1 cellular context compared by ENCODE assay signal in the genomic region with DNA sequence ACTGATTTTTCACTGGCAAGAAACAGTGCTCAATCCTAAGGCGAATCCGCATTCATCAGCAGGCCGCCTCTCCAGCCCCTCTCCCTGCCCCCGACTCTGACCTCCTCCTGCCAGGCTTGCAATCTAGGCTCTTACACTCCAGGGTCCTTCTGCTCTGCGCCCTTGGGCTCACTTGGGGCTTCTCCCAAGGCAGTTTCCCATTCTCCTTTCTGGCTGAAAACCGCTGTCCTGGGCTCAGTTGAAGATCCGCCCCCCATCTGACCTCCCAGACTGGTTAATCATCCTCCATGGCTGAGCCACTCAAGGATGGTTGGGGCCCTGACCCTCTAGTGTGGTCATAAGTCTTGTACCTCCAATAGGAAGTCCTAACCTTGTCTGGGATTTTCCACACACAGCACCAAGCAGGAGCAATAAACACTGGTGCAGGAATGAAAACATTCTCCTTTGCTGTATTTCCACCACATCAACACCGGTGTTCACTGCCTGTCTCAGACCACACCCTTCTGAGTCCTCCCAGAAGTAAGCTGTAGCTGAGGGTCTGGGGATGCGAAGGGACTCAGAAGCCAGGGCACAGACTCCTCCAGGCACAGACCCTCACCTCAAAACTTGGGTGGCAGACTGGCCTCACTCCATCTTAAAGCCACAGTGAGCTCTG.
TF ChIP-seq lines count a peak whose summit lies in the region.

No MANE protein-coding gene starts in this region.

TF ChIP-seq in liver, 16 proteins besides CTCF, POLR2A, EP300 and RAD21 (continued from another document):
- TF ChIP-seq, protein P1, sequence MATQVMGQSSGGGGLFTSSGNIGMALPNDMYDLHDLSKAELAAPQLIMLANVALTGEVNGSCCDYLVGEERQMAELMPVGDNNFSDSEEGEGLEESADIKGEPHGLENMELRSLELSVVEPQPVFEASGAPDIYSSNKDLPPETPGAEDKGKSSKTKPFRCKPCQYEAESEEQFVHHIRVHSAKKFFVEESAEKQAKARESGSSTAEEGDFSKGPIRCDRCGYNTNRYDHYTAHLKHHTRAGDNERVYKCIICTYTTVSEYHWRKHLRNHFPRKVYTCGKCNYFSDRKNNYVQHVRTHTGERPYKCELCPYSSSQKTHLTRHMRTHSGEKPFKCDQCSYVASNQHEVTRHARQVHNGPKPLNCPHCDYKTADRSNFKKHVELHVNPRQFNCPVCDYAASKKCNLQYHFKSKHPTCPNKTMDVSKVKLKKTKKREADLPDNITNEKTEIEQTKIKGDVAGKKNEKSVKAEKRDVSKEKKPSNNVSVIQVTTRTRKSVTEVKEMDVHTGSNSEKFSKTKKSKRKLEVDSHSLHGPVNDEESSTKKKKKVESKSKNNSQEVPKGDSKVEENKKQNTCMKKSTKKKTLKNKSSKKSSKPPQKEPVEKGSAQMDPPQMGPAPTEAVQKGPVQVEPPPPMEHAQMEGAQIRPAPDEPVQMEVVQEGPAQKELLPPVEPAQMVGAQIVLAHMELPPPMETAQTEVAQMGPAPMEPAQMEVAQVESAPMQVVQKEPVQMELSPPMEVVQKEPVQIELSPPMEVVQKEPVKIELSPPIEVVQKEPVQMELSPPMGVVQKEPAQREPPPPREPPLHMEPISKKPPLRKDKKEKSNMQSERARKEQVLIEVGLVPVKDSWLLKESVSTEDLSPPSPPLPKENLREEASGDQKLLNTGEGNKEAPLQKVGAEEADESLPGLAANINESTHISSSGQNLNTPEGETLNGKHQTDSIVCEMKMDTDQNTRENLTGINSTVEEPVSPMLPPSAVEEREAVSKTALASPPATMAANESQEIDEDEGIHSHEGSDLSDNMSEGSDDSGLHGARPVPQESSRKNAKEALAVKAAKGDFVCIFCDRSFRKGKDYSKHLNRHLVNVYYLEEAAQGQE (IDR thresholded peaks at IDR 0.05) = no peak
- TF ChIP-seq, protein P2, sequence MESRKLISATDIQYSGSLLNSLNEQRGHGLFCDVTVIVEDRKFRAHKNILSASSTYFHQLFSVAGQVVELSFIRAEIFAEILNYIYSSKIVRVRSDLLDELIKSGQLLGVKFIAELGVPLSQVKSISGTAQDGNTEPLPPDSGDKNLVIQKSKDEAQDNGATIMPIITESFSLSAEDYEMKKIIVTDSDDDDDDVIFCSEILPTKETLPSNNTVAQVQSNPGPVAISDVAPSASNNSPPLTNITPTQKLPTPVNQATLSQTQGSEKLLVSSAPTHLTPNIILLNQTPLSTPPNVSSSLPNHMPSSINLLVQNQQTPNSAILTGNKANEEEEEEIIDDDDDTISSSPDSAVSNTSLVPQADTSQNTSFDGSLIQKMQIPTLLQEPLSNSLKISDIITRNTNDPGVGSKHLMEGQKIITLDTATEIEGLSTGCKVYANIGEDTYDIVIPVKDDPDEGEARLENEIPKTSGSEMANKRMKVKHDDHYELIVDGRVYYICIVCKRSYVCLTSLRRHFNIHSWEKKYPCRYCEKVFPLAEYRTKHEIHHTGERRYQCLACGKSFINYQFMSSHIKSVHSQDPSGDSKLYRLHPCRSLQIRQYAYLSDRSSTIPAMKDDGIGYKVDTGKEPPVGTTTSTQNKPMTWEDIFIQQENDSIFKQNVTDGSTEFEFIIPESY (IDR thresholded peaks at IDR 0.05) = no peak
- TF ChIP-seq HNF4G (IDR thresholded peaks at IDR 0.05) = no peak
- TF ChIP-seq, protein P3, sequence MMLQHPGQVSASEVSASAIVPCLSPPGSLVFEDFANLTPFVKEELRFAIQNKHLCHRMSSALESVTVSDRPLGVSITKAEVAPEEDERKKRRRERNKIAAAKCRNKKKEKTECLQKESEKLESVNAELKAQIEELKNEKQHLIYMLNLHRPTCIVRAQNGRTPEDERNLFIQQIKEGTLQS (IDR thresholded peaks at IDR 0.05) = no peak
- TF ChIP-seq RXRA (IDR thresholded peaks at IDR 0.05) = no peak
- no peak for TF ChIP-seq YY1 (IDR thresholded peaks at IDR 0.05)
- no peak for TF ChIP-seq GABPA (IDR thresholded peaks at IDR 0.05 in 1 of 2, conservative IDR thresholded peaks at IDR 0.05 in 1 of 2)
- TF ChIP-seq FOXA2 (IDR thresholded peaks at IDR 0.05) = no peak
- no peak for TF ChIP-seq NR2F2 (IDR thresholded peaks at IDR 0.05)
- TF ChIP-seq, protein P4, sequence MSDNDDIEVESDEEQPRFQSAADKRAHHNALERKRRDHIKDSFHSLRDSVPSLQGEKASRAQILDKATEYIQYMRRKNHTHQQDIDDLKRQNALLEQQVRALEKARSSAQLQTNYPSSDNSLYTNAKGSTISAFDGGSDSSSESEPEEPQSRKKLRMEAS (IDR thresholded peaks at IDR 0.05) = no peak
